Comparison of ENCODE assay signal across 1 cellular context in genomic region chr5:178153530-178154340, GRCh38.
TF ChIP-seq lines count a peak whose summit lies in the region.

Gene NHP2, minus strand, starts transcription at chr5:178153885. Its CDS starts 68 bp downstream, at chr5:178153817.

TF ChIP-seq in HepG2, 621 proteins besides CTCF, POLR2A, EP300 and RAD21 (continued from another document and continues in another):
- TF ChIP-seq ZNF142 (CRISPR knock-in tag; IDR thresholded peaks at IDR 0.05) (no peak), ZNF616 (CRISPR knock-in tag; IDR thresholded peaks at IDR 0.05; ENCODE audit: low read depth) (no peak), SMARCE1 (IDR thresholded peaks at IDR 0.05; ENCODE audit: borderline replicate concordance) (no peak), SNAI1 (CRISPR knock-in tag; IDR thresholded peaks at IDR 0.05; ENCODE audit: borderline replicate concordance) (no peak), SIN3A (IDR thresholded peaks at IDR 0.05; ENCODE audit: borderline replicate concordance, low read depth, low read length) (peak; percentile 87; the same call in 1 of the 2 replicates), YEATS4 (CRISPR knock-in tag; IDR thresholded peaks at IDR 0.05; ENCODE audit: borderline replicate concordance) (peak; percentile 60; the same call in 1 of the 2 replicates), CHCHD3 (CRISPR knock-in tag; IDR thresholded peaks at IDR 0.05) (no peak), ZNF318 (CRISPR knock-in tag; IDR thresholded peaks at IDR 0.05) (no peak), ZNF747 (CRISPR knock-in tag; IDR thresholded peaks at IDR 0.05; ENCODE audit: borderline replicate concordance) (no peak; the same call in 1 of the 2 replicates), HNF4A (CRISPR knock-in tag; IDR thresholded peaks at IDR 0.05) (no peak), ZFAT (CRISPR knock-in tag; conservative IDR thresholded peaks at IDR 0.05) (peak; percentile 93; the same call in 1 of the 2 replicates), MED8 (CRISPR knock-in tag; IDR thresholded peaks at IDR 0.05; ENCODE audit: insufficient replicate concordance) (no peak), TFE3 (CRISPR knock-in tag; IDR thresholded peaks at IDR 0.05) (no peak), SPEN (CRISPR knock-in tag; IDR thresholded peaks at IDR 0.05; ENCODE audit: low read depth) (peak; percentile 82), ARID2 (CRISPR knock-in tag; IDR thresholded peaks at IDR 0.05; ENCODE audit: borderline replicate concordance) (no peak), ZNF615 (CRISPR knock-in tag; IDR thresholded peaks at IDR 0.05; ENCODE audit: borderline replicate concordance) (no peak), FLYWCH1 (CRISPR knock-in tag; IDR thresholded peaks at IDR 0.05) (no peak), ZNF510 (CRISPR knock-in tag; IDR thresholded peaks at IDR 0.05; ENCODE audit: low read depth) (0 out of 2 replicates have a peak, but pooled peaks have one; percentile 73), TFAP4 (IDR thresholded peaks at IDR 0.05; ENCODE audit: borderline replicate concordance, low read depth) (peak; percentile 92), REPIN1 (CRISPR knock-in tag; IDR thresholded peaks at IDR 0.05; ENCODE audit: borderline replicate concordance, low read depth) (0 out of 2 replicates have a peak, but pooled peaks have one; percentile 38), AHDC1 (CRISPR knock-in tag; IDR thresholded peaks at IDR 0.05; ENCODE audit: borderline replicate concordance) (no peak), ZNF235 (CRISPR knock-in tag; IDR thresholded peaks at IDR 0.05; ENCODE audit: borderline replicate concordance) (no peak), ZMAT5 (CRISPR knock-in tag; IDR thresholded peaks at IDR 0.05; ENCODE audit: borderline replicate concordance, low read depth) (no peak), REL (CRISPR knock-in tag; conservative IDR thresholded peaks at IDR 0.05) (peak; percentile 64; the same call in 1 of the 2 replicates), ATF7-NPFF (CRISPR knock-in tag; IDR thresholded peaks at IDR 0.05; ENCODE audit: low read depth) (peak; percentile 30; the same call in 1 of the 2 replicates), RFX1 (IDR thresholded peaks at IDR 0.05) (no peak), ZNF878 (CRISPR knock-in tag; IDR thresholded peaks at IDR 0.05) (no peak), ZNF484 (CRISPR knock-in tag; IDR thresholded peaks at IDR 0.05; ENCODE audit: borderline replicate concordance, low read depth) (no peak), SCMH1 (CRISPR knock-in tag; IDR thresholded peaks at IDR 0.05; ENCODE audit: borderline replicate concordance) (no peak), SIX4 (CRISPR knock-in tag; IDR thresholded peaks at IDR 0.05) (no peak), SP1 (IDR thresholded peaks at IDR 0.05) (peak; percentile 47; the same call in 1 of the 2 replicates), SP1 (CRISPR knock-in tag; IDR thresholded peaks at IDR 0.05) (peak; percentile 98), ZNF7 (CRISPR knock-in tag; IDR thresholded peaks at IDR 0.05) (no peak)
